ENCODE assay signal across 9 cellular contexts in genomic region chr5:12023614-12024241, GRCh38.
DNase-seq lines count a peak whose midpoint lies in the region; TF ChIP-seq lines count a peak whose summit lies in the region.
"Had no signal": no experiment of that assay in that cellular context is flagged by ENCODE, and none has a peak within 500 bp of the region (broad histone marks: within the 10 kb centered on the region; RNA-seq: fewer than 3 reads in every experiment).

No MANE protein-coding gene starts in this region.

- TF ChIP-seq CTCF in AG04449 (IDR thresholded peaks at IDR 0.05; ENCODE audit: insufficient read depth, low read length, missing control alignments) (peak; percentile 19), GM13977 (IDR thresholded peaks at IDR 0.05; ENCODE audit: extremely low read depth, insufficient read depth, missing control alignments) (peak; percentile 67), type B pancreatic cell (conservative IDR thresholded peaks at IDR 0.05) (peak; percentile 89), ovary (IDR thresholded peaks at IDR 0.05) (no peak), testis (IDR thresholded peaks at IDR 0.05) (peak in 1 of 3 experiments; percentile 62)

- WGBS in ovary, 3 donors = 41 to 50% (median 45%) methylated on average over 5 of the region's 5 CpGs
- 49 to 54% methylated on average over 5 of the region's 5 CpGs for WGBS in testis, 2 donors

- no peak overlapping the region for H3K4me3 ChIP-seq in AG04449 (ENCODE audit: low read depth, low read length)
- no peak overlapping the region for H3K4me3 ChIP-seq in ovary
- H3K4me3 ChIP-seq in testis = no peak overlapping the region
- H3K4me3 ChIP-seq: HAP-1 had no signal

- intact Hi-C loops in ovary (cut with DNase I) = no loop called here
- intact Hi-C loops in testis (cut with DNase I; ENCODE audit: low total_unique reads) = no loop called here

- in situ Hi-C loops in GM13977 (cut with MboI; ENCODE audit: low pct_unique_long_range_greater_than_20kb, low sequenced_read_pairs, unreplicated experiment) = no loop called here

- H3K9me3 ChIP-seq in ovary = no peaks in the 10 kb centered on the region
- H3K9me3 ChIP-seq in testis = no peaks in the 10 kb centered on the region
- H3K9me3 ChIP-seq: HAP-1 had no signal

- no peaks in the 10 kb centered on the region for H3K36me3 Mint-ChIP-seq in type B pancreatic cell

- DNase-seq in AG04449 (ENCODE audit: low read depth, low spot score) (no peak), GM13977 (ENCODE audit: low spot score) (peak; percentile 21), Kasumi-1 (lab: John Stamatoyannopoulos, UW) (peak; percentile 68 to 77), SHP77 treated with DMSO at 0.1 percent for 48 hours (lab: John Stamatoyannopoulos, UW) (peak; percentile 41), globus pallidus (ENCODE audit: low spot score) (peak; percentile 47), type B pancreatic cell (ENCODE audit: extremely low spot score, unreplicated experiment) (no peak), ovary (no peak), testis (no peak)

- H3K4me1 Mint-ChIP-seq in type B pancreatic cell (ENCODE audit: unreplicated experiment) = peaks cover 3% of the 10 kb centered on the region

- H3K9me3 Mint-ChIP-seq in type B pancreatic cell = no peaks in the 10 kb centered on the region

- no peak for TF ChIP-seq EP300 in ovary (IDR thresholded peaks at IDR 0.05)

- no peak overlapping the region for H3K4me3 Mint-ChIP-seq in type B pancreatic cell

- CTCF ChIA-PET in AG04449 (lab: Yijun Ruan, JAX) = interaction anchor here (0.9 to 2.6 kb wide), 7 partner anchors 11 to 1740 kb away, joined by 3 to 11 read pairs (median 4); no protein-coding TSS in a partner anchor

- POLR2A ChIA-PET in AG04449 (lab: Yijun Ruan, JAX) = no interaction called here

- H3K27me3 ChIP-seq in ovary = no peaks in the 10 kb centered on the region
- no peaks in the 10 kb centered on the region for H3K27me3 ChIP-seq in testis

- no peaks in the 10 kb centered on the region for H3K27me3 Mint-ChIP-seq in type B pancreatic cell

- H3K27ac Mint-ChIP-seq in type B pancreatic cell = no peak overlapping the region

- H3K27ac ChIP-seq in ovary (no peak overlapping the region), testis (no peak overlapping the region)

- H3K36me3 ChIP-seq in ovary (no peaks in the 10 kb centered on the region), testis (ENCODE audit: low read depth, missing control alignments) (no peaks in the 10 kb centered on the region)
- H3K36me3 ChIP-seq: HAP-1 had no signal

- TF ChIP-seq POLR2A in ovary (IDR thresholded peaks at IDR 0.05) (no peak), testis (IDR thresholded peaks at IDR 0.05) (no peak)

- H3K4me1 ChIP-seq in ovary (ENCODE audit: insufficient read depth) (no peaks in the 10 kb centered on the region), testis (no peaks in the 10 kb centered on the region)
- H3K4me1 ChIP-seq: HAP-1 had no signal

Comparison
In these comparisons a context has a peak if more than half of its experiments do, and no peak if none do; other contexts are left out.
1. DNase-seq: peak in GM13977 (single experiment), Kasumi-1 (2 of 2), SHP77 treated with DMSO at 0.1 percent for 48 hours (single experiment) and globus pallidus (single experiment); none in AG04449 (single experiment), type B pancreatic cell (single experiment), ovary (0 of 5) and testis (single experiment).
2. CTCF ChIP-seq: peak in AG04449 (single experiment), GM13977 (single experiment) and type B pancreatic cell (single experiment); none in ovary (0 of 3).